17 cellular contexts compared by ENCODE assay signal in genomic region chr10:43375401-43376020, GRCh38. TPM values are rescaled to one million over a fixed set of nuclear protein-coding genes. Genes with fewer than 3 reads are reported as not detected.
DNase-seq lines count a peak whose midpoint lies in the region; ATAC-seq and TF ChIP-seq lines count a peak whose summit lies in the region.
"Had no signal": no experiment of that assay in that cellular context is flagged by ENCODE, and none has a peak within 500 bp of the region (broad histone marks: within the 10 kb centered on the region; RNA-seq: fewer than 3 reads in every experiment).

No MANE protein-coding gene starts in this region.

- H2BK12ac ChIP-seq in H9 (ENCODE audit: insufficient read length, low read depth, low read length), result no peak overlapping the region
- no peak overlapping the region for H2BK12ac ChIP-seq in trophoblast cell (ENCODE audit: low read length)

- H2AK5ac ChIP-seq in H9 (ENCODE audit: insufficient read length, low read length) (no peak overlapping the region), trophoblast cell (ENCODE audit: low read length) (no peak overlapping the region)

- peak; percentile 60 for ATAC-seq in esophagus mucosa
- ATAC-seq in HG03159 (IDR thresholded peaks at IDR 0.05; ENCODE audit: unreplicated experiment), result no peak
- no peak for ATAC-seq in HG02981 (IDR thresholded peaks at IDR 0.05; ENCODE audit: unreplicated experiment)
- ATAC-seq: HCT116, K562 had no signal

- H3K27me3 Mint-ChIP-seq in H9 (ENCODE audit: low read depth), result peaks cover 8% of the 10 kb centered on the region
- H3K27me3 Mint-ChIP-seq: CD4-positive, alpha-beta memory T cell had no signal

- H2BK5ac ChIP-seq in H9 (ENCODE audit: insufficient read length, low read length) (no peak overlapping the region), trophoblast cell (ENCODE audit: low read depth, low read length, poor library complexity) (no peak overlapping the region)

- TF ChIP-seq CTCF in H9 (conservative IDR thresholded peaks at IDR 0.05), result no peak

- H4K8ac ChIP-seq in H9 (replicated peaks; ENCODE audit: insufficient read length, low read depth, low read length) (no peak overlapping the region), trophoblast cell (ENCODE audit: low read depth, low read length) (no peak overlapping the region)

- H3K4ac ChIP-seq in H9 (ENCODE audit: low read depth, low read length), result no peak overlapping the region
- no peak overlapping the region for H3K4ac ChIP-seq in trophoblast cell (ENCODE audit: low read depth, low read length)

- H2BK20ac ChIP-seq in H9 (ENCODE audit: low read depth, low read length, poor library complexity, severe bottlenecking), result no peak overlapping the region

- H4K5ac ChIP-seq in H9 (ENCODE audit: insufficient read length, low read depth, low read length), result no peak overlapping the region

- peak overlapping the region; percentile 3 for H3K18ac ChIP-seq in H9 (ENCODE audit: insufficient read length, low read depth, low read length)
- no peak overlapping the region for H3K18ac ChIP-seq in trophoblast cell (ENCODE audit: low read length)

- H2BK120ac ChIP-seq in H9 (ENCODE audit: low read depth, low read length, poor library complexity, severe bottlenecking), result no peak overlapping the region
- no peak overlapping the region for H2BK120ac ChIP-seq in trophoblast cell (ENCODE audit: insufficient read depth, low read length, poor library complexity)

- no peaks in the 10 kb centered on the region for H4K20me1 ChIP-seq in H9 (ENCODE audit: control insufficient read depth, insufficient read depth, insufficient read length)

- no peaks in the 10 kb centered on the region; a peak in 1 of 5 replicates for H3K9me3 Mint-ChIP-seq in H9
- H3K9me3 Mint-ChIP-seq: CD4-positive, alpha-beta memory T cell had no signal

- H3K4me1 ChIP-seq in H9 (ENCODE audit: insufficient read depth, low read length), result no peaks in the 10 kb centered on the region
- H3K4me1 ChIP-seq in trophoblast cell (ENCODE audit: control insufficient read depth in 1 of 2, insufficient read depth in 2 of 2, low read length in 2 of 2), result peaks cover 14 to 17% of the 10 kb centered on the region in 2 experiments
- H3K4me1 ChIP-seq: BE2C had no signal

- no peak overlapping the region for H4K91ac ChIP-seq in H9 (ENCODE audit: insufficient read length, low read depth, low read length)
- no peak overlapping the region for H4K91ac ChIP-seq in trophoblast cell (ENCODE audit: low read depth, low read length)

- no peak overlapping the region for H3K4me3 ChIP-seq in trophoblast cell (ENCODE audit: low read depth, low read length)
- H3K4me3 ChIP-seq: K562 had no signal

- H3K27ac Mint-ChIP-seq in H9, result no peak overlapping the region

- H3K79me1 ChIP-seq in H9 (ENCODE audit: insufficient read depth, low read depth, low read length, poor library complexity, severe bottlenecking) (no peaks in the 10 kb centered on the region), trophoblast cell (ENCODE audit: low read length) (no peaks in the 10 kb centered on the region)

- H3K4me3 Mint-ChIP-seq in H9, result no peak overlapping the region
- H3K4me3 Mint-ChIP-seq: CD4-positive, alpha-beta memory T cell had no signal

- H3K9me3 ChIP-seq in H9 (ENCODE audit: control insufficient read depth, low read depth, low read length) (no peaks in the 10 kb centered on the region), trophoblast cell (ENCODE audit: insufficient read depth, low read depth, low read length) (no peaks in the 10 kb centered on the region)
- H3K9me3 ChIP-seq: BE2C had no signal

- H3K79me2 ChIP-seq in H9 (ENCODE audit: insufficient read depth, low read length) (no peaks in the 10 kb centered on the region), trophoblast cell (ENCODE audit: control insufficient read depth, insufficient read depth, low read length, poor library complexity) (no peaks in the 10 kb centered on the region)

- no CpG with 5 or more reads among the region's 12 CpGs for WGBS in H9 (ENCODE audit: extremely low coverage, insufficient read length, low lambda C conversion rate)
- no CpG with 5 or more reads among the region's 12 CpGs for WGBS in trophoblast cell (ENCODE audit: extremely low coverage, insufficient coverage, insufficient read length)

- H3K56ac ChIP-seq in H9 (ENCODE audit: insufficient read length, low read depth, low read length), result no peak overlapping the region

- H3K4me1 Mint-ChIP-seq in H9, result peaks cover 44 to 47% of the 10 kb centered on the region in 2 experiments

- no peaks in the 10 kb centered on the region for H3K36me3 ChIP-seq in trophoblast cell (ENCODE audit: control insufficient read depth in 1 of 2, insufficient read depth in 2 of 2, low read length in 2 of 2)
- H3K36me3 ChIP-seq: BE2C had no signal

- no peak for DNase-seq in H9
- DNase-seq in trophoblast cell, result peak; percentile 7 to 21
- DNase-seq in ureter (ENCODE audit: low spot score), result peak; percentile 57
- no peak for DNase-seq in A172 (ENCODE audit: low spot score)
- DNase-seq: BE2C; CD4-positive, alpha-beta memory T cell; NCI-H1436 treated with DMSO at 0.1 percent for 48 hours; NCI-H2081 treated with DMSO at 0.1 percent for 48 hours; NCI-H226; NCI-H526 treated with DMSO at 0.1 percent for 48 hours had no signal

- no peak overlapping the region for H3K9ac ChIP-seq in H9 (ENCODE audit: extremely low read depth, insufficient read length, low read length)
- no peak overlapping the region for H3K9ac ChIP-seq in trophoblast cell (ENCODE audit: low read length)

- H3K23me2 ChIP-seq in H9 (ENCODE audit: insufficient read length, low read depth, low read length, poor library complexity, severe bottlenecking), result no peaks in the 10 kb centered on the region

- no peaks in the 10 kb centered on the region for H3K36me3 Mint-ChIP-seq in H9 (ENCODE audit: insufficient read depth in 1 of 3, low read depth in 3 of 3)
- H3K36me3 Mint-ChIP-seq: CD4-positive, alpha-beta memory T cell had no signal

- H3T11ph ChIP-seq in H9 (ENCODE audit: low read length), result no peak overlapping the region

- H2AFZ ChIP-seq in H9 (ENCODE audit: low read length) (no peak overlapping the region), trophoblast cell (ENCODE audit: insufficient read depth, low read length, poor library complexity) (no peak overlapping the region)

- no peak overlapping the region for H4K12ac ChIP-seq in trophoblast cell (ENCODE audit: low read depth, low read length)

- H3K27ac ChIP-seq in H9 (ENCODE audit: insufficient read length, low read depth, low read length) (no peak overlapping the region), trophoblast cell (ENCODE audit: low read depth, low read length) (no peak overlapping the region)
- H3K27ac ChIP-seq: HL-60 had no signal

- H3K27me3 ChIP-seq in H9 (ENCODE audit: insufficient read depth, low read length) (no peaks in the 10 kb centered on the region), trophoblast cell (ENCODE audit: insufficient read depth, low read length) (no peaks in the 10 kb centered on the region)
- H3K27me3 ChIP-seq: BE2C had no signal

- H3K4me2 ChIP-seq in H9 (ENCODE audit: insufficient read depth, insufficient read length, low read length), result no peak overlapping the region
- H3K4me2 ChIP-seq in trophoblast cell (ENCODE audit: low read length), result no peak overlapping the region

- H3K14ac ChIP-seq in H9 (ENCODE audit: insufficient read depth, low read length), result no peak overlapping the region; the same call in 1 of the 2 replicates
- no peak overlapping the region for H3K14ac ChIP-seq in trophoblast cell (ENCODE audit: low read length)

- H3K23ac ChIP-seq in H9 (ENCODE audit: insufficient read length, low read depth, low read length), result no peak overlapping the region
- H3K23ac ChIP-seq in trophoblast cell (ENCODE audit: low read length), result no peak overlapping the region

- H2BK15ac ChIP-seq in H9 (ENCODE audit: low read depth, low read length), result no peak overlapping the region

RNA-seq across cellular contexts. Expression of gene FXYD4, which starts 4.1 kb away (rescaled TPM):
- total RNA-seq in H9 (2021), result not detected in 2 replicates
- not detected for total RNA-seq in esophagus mucosa
- polyA plus RNA-seq in trophoblast cell (2013), result 0.14 and 0.64 TPM in 2 replicates
- 13.8 TPM for total RNA-seq in ureter
- total RNA-seq in A172 (2014; rRNA removed; shearing (Covaris generic)), result not detected in 2 replicates
- total RNA-seq: CD4-positive, alpha-beta memory T cell; K562; SK-MEL-5 had no signal
- polyA plus RNA-seq: CD4-positive, alpha-beta memory T cell; K562 had no signal

RNA-seq across cellular contexts. Expression of gene HNRNPF, which starts 33.5 kb away (rescaled TPM):
- total RNA-seq in H9 (2021) (411 and 420 TPM in 2 replicates), esophagus mucosa (170 TPM), ureter (307 TPM)
- polyA plus RNA-seq in trophoblast cell (2013), result 123 and 124 TPM in 2 replicates
- total RNA-seq in A172 (2014; rRNA removed; shearing (Covaris generic)), result 328 and 348 TPM in 2 replicates

Comparison
In these comparisons a context has a peak if more than half of its experiments do, and no peak if none do; other contexts are left out.
1. DNase-seq: peak in trophoblast cell (2 of 2) and ureter (single experiment); none in H9 (single experiment) and A172 (single experiment).
2. RNA of gene FXYD4, which starts 4.1 kb away (total RNA-seq): 13.8 TPM in ureter (single experiment); not detected in H9, not detected in esophagus mucosa (single experiment) and not detected in A172; every median in the first group is over 10 times any median in the second.